In genomic region chr10:5552376-5553321, GRCh38 we compare ENCODE assay signal across 1 cellular context.
TF ChIP-seq lines count a peak whose summit lies in the region.

No MANE protein-coding gene starts in this region.

TF ChIP-seq in A549, 52 proteins besides CTCF, POLR2A, EP300 and RAD21:
- TF ChIP-seq BCL3 (IDR thresholded peaks at IDR 0.05) (no peak), KDM1A (IDR thresholded peaks at IDR 0.05; ENCODE audit: low read depth) (no peak), ZFP36 (IDR thresholded peaks at IDR 0.05; ENCODE audit: borderline replicate concordance, partially characterized antibody) (no peak), CHD2 (IDR thresholded peaks at IDR 0.05; ENCODE audit: low read length, partially characterized antibody) (no peak), CEBPB (IDR thresholded peaks at IDR 0.05) (no peak), ZNF302 (CRISPR knock-in tag; IDR thresholded peaks at IDR 0.05) (no peak), REST (IDR thresholded peaks at IDR 0.05) (no peak), EHMT2 (IDR thresholded peaks at IDR 0.05; ENCODE audit: low read depth) (no peak), SMC3 (IDR thresholded peaks at IDR 0.05) (no peak), ELK1 (IDR thresholded peaks at IDR 0.05; ENCODE audit: low read depth, low read length) (no peak), HMGXB4 (CRISPR knock-in tag; IDR thresholded peaks at IDR 0.05; ENCODE audit: borderline replicate concordance) (no peak), HDAC2 (IDR thresholded peaks at IDR 0.05) (no peak), GATA3 (IDR thresholded peaks at IDR 0.05; ENCODE audit: borderline replicate concordance) (no peak)
